In genomic region chr6:31729515-31729978, GRCh38 we compare ENCODE assay signal across 8 cellular contexts. TPM values are rescaled to one million over a fixed set of nuclear protein-coding genes. Genes with fewer than 3 reads are reported as not detected.
DNase-seq lines count a peak whose midpoint lies in the region; ATAC-seq and TF ChIP-seq lines count a peak whose summit lies in the region.

No MANE protein-coding gene starts in this region.

- peaks cover 47% of the 10 kb centered on the region for H3K36me3 ChIP-seq in SK-N-MC (ENCODE audit: insufficient read depth, low read length)

- H3K27ac ChIP-seq in SK-N-MC (peak overlapping the region; percentile 35; the same call in 1 of the 2 replicates), temporal lobe (ENCODE audit: low read depth, low read length) (peak overlapping the region; percentile 90)

- no peaks in the 10 kb centered on the region for H3K9me3 ChIP-seq in SK-N-MC (ENCODE audit: low read depth, low read length)

- H3K9me3 Mint-ChIP-seq in activated naive CD8-positive, alpha-beta T cell treated with anti-CD3 and anti-CD28 coated beads for 36 hours = no peaks in the 10 kb centered on the region
- peaks cover 13% of the 10 kb centered on the region for H3K9me3 Mint-ChIP-seq in glutamatergic neuron (ENCODE audit: unreplicated experiment)

- TF ChIP-seq CTCF in glutamatergic neuron (IDR thresholded peaks at IDR 0.05; ENCODE audit: partially characterized antibody, unreplicated experiment) (peak; percentile 66), omental fat pad (IDR thresholded peaks at IDR 0.05) (peak in 1 of 3 donors; percentile 11)

- DNase-seq in 8988T (peak; percentile 89), HuH-7.5 (ENCODE audit: low spot score) (peak; percentile 86), SK-N-MC (ENCODE audit: low read depth, low spot score) (no peak), glutamatergic neuron (peak; percentile 90), omental fat pad (ENCODE audit: low spot score) (peak; percentile 88)
- DNase-seq in activated naive CD8-positive, alpha-beta T cell treated with anti-CD3 and anti-CD28 coated beads for 36 hours = peak; percentile 75

- H3K4me1 Mint-ChIP-seq in activated naive CD8-positive, alpha-beta T cell treated with anti-CD3 and anti-CD28 coated beads for 36 hours = peaks cover 53% of the 10 kb centered on the region
- H3K4me1 Mint-ChIP-seq in glutamatergic neuron (ENCODE audit: low read depth, unreplicated experiment) = peaks cover 10% of the 10 kb centered on the region

- H3K4me3 Mint-ChIP-seq in activated naive CD8-positive, alpha-beta T cell treated with anti-CD3 and anti-CD28 coated beads for 36 hours = peak overlapping the region; percentile 84
- peak overlapping the region; percentile 98 for H3K4me3 Mint-ChIP-seq in glutamatergic neuron (ENCODE audit: unreplicated experiment)

- H3K27ac Mint-ChIP-seq in activated naive CD8-positive, alpha-beta T cell treated with anti-CD3 and anti-CD28 coated beads for 36 hours = peak overlapping the region; percentile 19
- peak overlapping the region; percentile 96 for H3K27ac Mint-ChIP-seq in glutamatergic neuron (ENCODE audit: unreplicated experiment)

- H3K27me3 Mint-ChIP-seq in activated naive CD8-positive, alpha-beta T cell treated with anti-CD3 and anti-CD28 coated beads for 36 hours = no peaks in the 10 kb centered on the region
- peaks cover 21% of the 10 kb centered on the region for H3K27me3 Mint-ChIP-seq in glutamatergic neuron (ENCODE audit: unreplicated experiment)

- H3K36me3 Mint-ChIP-seq in activated naive CD8-positive, alpha-beta T cell treated with anti-CD3 and anti-CD28 coated beads for 36 hours = peaks cover 35% of the 10 kb centered on the region
- H3K36me3 Mint-ChIP-seq in glutamatergic neuron (ENCODE audit: unreplicated experiment) = peaks cover 14% of the 10 kb centered on the region

- peak overlapping the region; percentile 76 for H3K9ac ChIP-seq in SK-N-MC (ENCODE audit: insufficient read length)

- ATAC-seq in GM18502 (IDR thresholded peaks at IDR 0.05; ENCODE audit: poor library complexity, unreplicated experiment) = peak; percentile 64
- peak; percentile 87 for ATAC-seq in omental fat pad (ENCODE audit: low FRiP score)

- H3K4me3 ChIP-seq in SK-N-MC = peak overlapping the region; percentile 94

RNA-seq across cellular contexts. Expression of gene DDAH2, which starts 0.4 kb away (rescaled TPM):
- total RNA-seq in activated naive CD8-positive, alpha-beta T cell treated with anti-CD3 and anti-CD28 coated beads for 36 hours = 1 to 10 TPM; 3.5 to 3.8 TPM
- total RNA-seq in glutamatergic neuron (ENCODE audit: unreplicated experiment) (266 TPM), omental fat pad (100 to 1,000 TPM; 103 to 148 (median 115) TPM), temporal lobe (108 TPM)

RNA-seq across cellular contexts. Expression of gene MPIG6B, which starts 6.4 kb away (rescaled TPM):
- under 1 TPM; 0.16 to 0.56 TPM for total RNA-seq in activated naive CD8-positive, alpha-beta T cell treated with anti-CD3 and anti-CD28 coated beads for 36 hours
- total RNA-seq in glutamatergic neuron (ENCODE audit: unreplicated experiment) (not detected), omental fat pad (under 1 TPM in 1 of 4 donors, not detected in 3; 0.84 TPM), temporal lobe (not detected)

RNA-seq across cellular contexts. Expression of gene CLIC1, which starts 6.8 kb away (rescaled TPM):
- total RNA-seq in activated naive CD8-positive, alpha-beta T cell treated with anti-CD3 and anti-CD28 coated beads for 36 hours = 100 to 1,000 TPM; 328 to 329 TPM
- total RNA-seq in glutamatergic neuron (ENCODE audit: unreplicated experiment) (310 TPM), omental fat pad (100 to 1,000 TPM; 244 to 443 (median 336) TPM), temporal lobe (16.5 TPM)

RNA-seq across cellular contexts. Expression of gene LY6G6C, which starts 8.0 kb away (rescaled TPM):
- not detected for total RNA-seq in activated naive CD8-positive, alpha-beta T cell treated with anti-CD3 and anti-CD28 coated beads for 36 hours
- total RNA-seq in glutamatergic neuron (ENCODE audit: unreplicated experiment) = 1.8 TPM
- total RNA-seq in omental fat pad = under 1 TPM in 1 of 4 donors, not detected in 3; 0.74 TPM
- 0.25 TPM for total RNA-seq in temporal lobe

RNA-seq across cellular contexts. Expression of gene MSH5, which starts 10.3 kb away (rescaled TPM):
- total RNA-seq in activated naive CD8-positive, alpha-beta T cell treated with anti-CD3 and anti-CD28 coated beads for 36 hours = 10 to 100 TPM; 48.1 to 53.4 TPM
- total RNA-seq in glutamatergic neuron (ENCODE audit: unreplicated experiment) (25.7 TPM), omental fat pad (10 to 100 TPM in 1 of 4 donors, 1 to 10 TPM in 3; 5.4 to 17.0 (median 7.3) TPM), temporal lobe (2.5 TPM)

Comparison
In these comparisons a context has a peak if more than half of its experiments do, and no peak if none do; other contexts are left out.
1. RNA of gene DDAH2, which starts 0.4 kb away (total RNA-seq): 266 TPM in glutamatergic neuron (single experiment), 103 to 148 TPM in omental fat pad and 108 TPM in temporal lobe (single experiment); 3.5 to 3.8 TPM in activated naive CD8-positive, alpha-beta T cell treated with anti-CD3 and anti-CD28 coated beads for 36 hours; every median in the first group is over 10 times any median in the second.
2. RNA of gene CLIC1, which starts 6.8 kb away (total RNA-seq): 244 to 443 TPM in omental fat pad, 328 to 329 TPM in activated naive CD8-positive, alpha-beta T cell treated with anti-CD3 and anti-CD28 coated beads for 36 hours and 310 TPM in glutamatergic neuron (single experiment); 16.5 TPM in temporal lobe (single experiment); every median in the first group is over 10 times any median in the second.